2 cellular contexts compared by ENCODE assay signal in the genomic region with DNA sequence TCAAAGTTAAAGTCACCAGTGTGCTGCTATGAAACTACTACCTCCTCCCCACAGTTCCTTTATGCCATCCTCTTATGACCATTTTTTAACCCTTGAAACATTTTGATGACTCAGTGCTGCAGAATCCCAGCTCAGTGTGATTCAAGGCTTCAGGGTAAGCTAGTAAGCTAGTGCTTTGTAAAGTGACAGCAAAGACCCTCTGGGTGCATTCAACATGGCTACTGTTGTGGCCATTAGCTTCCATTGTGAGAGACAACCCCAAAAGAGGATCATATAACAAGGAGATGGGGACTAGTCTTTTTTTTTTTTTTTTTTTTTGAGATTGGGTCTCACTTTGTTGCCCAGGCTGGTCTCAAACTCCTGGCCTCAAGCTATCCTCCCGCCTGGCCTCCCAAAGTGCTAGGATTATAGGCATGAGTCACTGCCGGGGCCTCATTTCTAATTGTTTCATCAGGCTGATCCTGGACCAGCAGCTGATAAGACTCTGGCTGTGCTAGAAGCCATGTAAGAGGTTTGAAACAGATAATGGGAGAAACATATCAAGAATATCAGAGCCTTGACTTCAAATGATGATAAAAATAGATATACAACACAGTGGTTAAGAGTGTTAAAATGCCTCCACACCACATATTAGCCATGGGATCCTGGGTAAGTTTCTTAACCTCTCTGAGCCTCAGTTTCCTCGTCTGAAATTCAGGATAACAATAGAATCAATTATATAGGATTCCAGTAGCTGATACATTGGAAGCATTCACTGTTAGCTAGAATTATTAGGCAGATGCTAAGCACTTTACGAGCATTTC.
TF ChIP-seq lines count a peak whose summit lies in the region.

No MANE protein-coding gene starts in this region.

TF ChIP-seq in HepG2, 621 proteins besides CTCF, POLR2A, EP300 and RAD21 (continued from another document):
- TF ChIP-seq, protein P1, sequence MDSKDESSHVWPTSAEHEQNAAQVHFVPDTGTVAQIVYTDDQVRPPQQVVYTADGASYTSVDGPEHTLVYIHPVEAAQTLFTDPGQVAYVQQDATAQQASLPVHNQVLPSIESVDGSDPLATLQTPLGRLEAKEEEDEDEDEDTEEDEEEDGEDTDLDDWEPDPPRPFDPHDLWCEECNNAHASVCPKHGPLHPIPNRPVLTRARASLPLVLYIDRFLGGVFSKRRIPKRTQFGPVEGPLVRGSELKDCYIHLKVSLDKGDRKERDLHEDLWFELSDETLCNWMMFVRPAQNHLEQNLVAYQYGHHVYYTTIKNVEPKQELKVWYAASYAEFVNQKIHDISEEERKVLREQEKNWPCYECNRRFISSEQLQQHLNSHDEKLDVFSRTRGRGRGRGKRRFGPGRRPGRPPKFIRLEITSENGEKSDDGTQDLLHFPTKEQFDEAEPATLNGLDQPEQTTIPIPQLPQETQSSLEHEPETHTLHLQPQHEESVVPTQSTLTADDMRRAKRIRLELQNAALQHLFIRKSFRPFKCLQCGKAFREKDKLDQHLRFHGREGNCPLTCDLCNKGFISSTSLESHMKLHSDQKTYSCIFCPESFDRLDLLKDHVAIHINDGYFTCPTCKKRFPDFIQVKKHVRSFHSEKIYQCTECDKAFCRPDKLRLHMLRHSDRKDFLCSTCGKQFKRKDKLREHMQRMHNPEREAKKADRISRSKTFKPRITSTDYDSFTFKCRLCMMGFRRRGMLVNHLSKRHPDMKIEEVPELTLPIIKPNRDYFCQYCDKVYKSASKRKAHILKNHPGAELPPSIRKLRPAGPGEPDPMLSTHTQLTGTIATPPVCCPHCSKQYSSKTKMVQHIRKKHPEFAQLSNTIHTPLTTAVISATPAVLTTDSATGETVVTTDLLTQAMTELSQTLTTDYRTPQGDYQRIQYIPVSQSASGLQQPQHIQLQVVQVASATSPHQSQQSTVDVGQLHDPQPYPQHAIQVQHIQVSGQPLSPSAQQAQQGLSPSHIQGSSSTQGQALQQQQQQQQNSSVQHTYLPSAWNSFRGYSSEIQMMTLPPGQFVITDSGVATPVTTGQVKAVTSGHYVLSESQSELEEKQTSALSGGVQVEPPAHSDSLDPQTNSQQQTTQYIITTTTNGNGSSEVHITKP (CRISPR knock-in tag; IDR thresholded peaks at IDR 0.05; ENCODE audit: low read depth), result no peak
- TF ChIP-seq HDAC6 (IDR thresholded peaks at IDR 0.05; ENCODE audit: low read depth, low read length), result no peak
- no peak for TF ChIP-seq ZNF83 (CRISPR knock-in tag; IDR thresholded peaks at IDR 0.05; ENCODE audit: borderline replicate concordance)
- no peak for TF ChIP-seq ATF1 (CRISPR knock-in tag; IDR thresholded peaks at IDR 0.05)
- no peak for TF ChIP-seq ZBTB7A (CRISPR knock-in tag; IDR thresholded peaks at IDR 0.05)
- no peak for TF ChIP-seq MED13 (CRISPR knock-in tag; IDR thresholded peaks at IDR 0.05)
- TF ChIP-seq NFYC (CRISPR knock-in tag; IDR thresholded peaks at IDR 0.05), result no peak
- TF ChIP-seq ZNF331 (CRISPR knock-in tag; IDR thresholded peaks at IDR 0.05), result no peak
- peak in 1 of 2 experiments; percentile 33; a peak in 1 of 4 replicates for TF ChIP-seq ATF4 (CRISPR knock-in tag; IDR thresholded peaks at IDR 0.05)
- TF ChIP-seq ZNF317 (CRISPR knock-in tag; IDR thresholded peaks at IDR 0.05), result no peak
- 0 out of 2 replicates have a peak, but pooled peaks have one; percentile 18 for TF ChIP-seq MAFF (IDR thresholded peaks at IDR 0.05; ENCODE audit: low read depth, low read length)
- TF ChIP-seq ZNF674 (CRISPR knock-in tag; IDR thresholded peaks at IDR 0.05; ENCODE audit: low read depth), result no peak
- TF ChIP-seq FOSL2 (CRISPR knock-in tag; IDR thresholded peaks at IDR 0.05), result peak; percentile 64
- no peak for TF ChIP-seq ZNF670 (CRISPR knock-in tag; IDR thresholded peaks at IDR 0.05; ENCODE audit: borderline replicate concordance)
- no peak for TF ChIP-seq ZFAT (CRISPR knock-in tag; conservative IDR thresholded peaks at IDR 0.05)

TF ChIP-seq in SK-N-SH, 30 proteins besides CTCF, POLR2A, EP300 and RAD21 (continued from another document):
- peak; percentile 87 for TF ChIP-seq FOSL2 (IDR thresholded peaks at IDR 0.05; ENCODE audit: borderline replicate concordance, low read depth)
- TF ChIP-seq ZBTB33 (IDR thresholded peaks at IDR 0.05; ENCODE audit: borderline replicate concordance, low read depth), result no peak
- peak; percentile 50; the same call in 1 of the 2 replicates for TF ChIP-seq RXRA (IDR thresholded peaks at IDR 0.05; ENCODE audit: borderline replicate concordance, low read depth)
- TF ChIP-seq NRF1 (IDR thresholded peaks at IDR 0.05; ENCODE audit: low read depth, low read length), result no peak
- no peak for TF ChIP-seq MXI1 (IDR thresholded peaks at IDR 0.05; ENCODE audit: low read depth, low read length)
- no peak for TF ChIP-seq SIN3A (IDR thresholded peaks at IDR 0.05; ENCODE audit: borderline replicate concordance, low read depth, low read length)
- TF ChIP-seq POLR2AphosphoS5 (IDR thresholded peaks at IDR 0.05; ENCODE audit: low read depth, low read length), result no peak
- no peak for TF ChIP-seq MEF2A (IDR thresholded peaks at IDR 0.05; ENCODE audit: borderline replicate concordance, low read depth)
- no peak for TF ChIP-seq CHD2 (IDR thresholded peaks at IDR 0.05; ENCODE audit: low read length, partially characterized antibody)
- TF ChIP-seq RCOR1 (IDR thresholded peaks at IDR 0.05; ENCODE audit: low read length), result no peak
- peak; percentile 77 for TF ChIP-seq JUND (IDR thresholded peaks at IDR 0.05)
- TF ChIP-seq SMC3 (IDR thresholded peaks at IDR 0.05; ENCODE audit: low read depth, low read length), result no peak
- no peak for TF ChIP-seq IRF3 (IDR thresholded peaks at IDR 0.05; ENCODE audit: low read depth, low read length)
- peak; percentile 39; the same call in 1 of the 2 replicates for TF ChIP-seq TCF12 (IDR thresholded peaks at IDR 0.05)
- no peak for TF ChIP-seq FOXM1 (IDR thresholded peaks at IDR 0.05; ENCODE audit: low read depth)
- TF ChIP-seq, protein P2, sequence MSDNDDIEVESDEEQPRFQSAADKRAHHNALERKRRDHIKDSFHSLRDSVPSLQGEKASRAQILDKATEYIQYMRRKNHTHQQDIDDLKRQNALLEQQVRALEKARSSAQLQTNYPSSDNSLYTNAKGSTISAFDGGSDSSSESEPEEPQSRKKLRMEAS (IDR thresholded peaks at IDR 0.05; ENCODE audit: low read depth), result 0 out of 2 replicates have a peak, but pooled peaks have one; percentile 25
- TF ChIP-seq PBX3 (IDR thresholded peaks at IDR 0.05), result peak; percentile 32; the same call in 1 of the 2 replicates
- TF ChIP-seq NFIC (IDR thresholded peaks at IDR 0.05; ENCODE audit: borderline replicate concordance), result peak; percentile 8; the same call in 1 of the 2 replicates
- TF ChIP-seq YY1 (IDR thresholded peaks at IDR 0.05; ENCODE audit: low read depth), result no peak
- TF ChIP-seq REST (IDR thresholded peaks at IDR 0.05; ENCODE audit: low read depth, low read length), result 0 out of 2 replicates have a peak, but pooled peaks have one; percentile 2
- TF ChIP-seq USF1 (IDR thresholded peaks at IDR 0.05; ENCODE audit: borderline replicate concordance, low read depth), result no peak
- no peak for TF ChIP-seq RFX5 (IDR thresholded peaks at IDR 0.05; ENCODE audit: low read length)
- no peak for TF ChIP-seq TAF1 (IDR thresholded peaks at IDR 0.05; ENCODE audit: borderline replicate concordance, low read depth, low read length)
- no peak for TF ChIP-seq EZH2phosphoT487 (IDR thresholded peaks at IDR 0.05; ENCODE audit: borderline replicate concordance, low read depth)
- TF ChIP-seq GABPA (IDR thresholded peaks at IDR 0.05; ENCODE audit: low read depth), result no peak
- peak; percentile 27; the same call in 1 of the 2 replicates for TF ChIP-seq TEAD4 (IDR thresholded peaks at IDR 0.05; ENCODE audit: borderline replicate concordance, insufficient read depth)
- no peak for TF ChIP-seq USF2 (IDR thresholded peaks at IDR 0.05; ENCODE audit: borderline replicate concordance, low read depth, low read length)
- TF ChIP-seq FOXJ3 (CRISPR knock-in tag; IDR thresholded peaks at IDR 0.05), result no peak
